Comparison of ENCODE assay signal across 8 cellular contexts in genomic region chr3:187319699-187320302, GRCh38. TPM values are rescaled to one million over a fixed set of nuclear protein-coding genes. Genes with fewer than 3 reads are reported as not detected.
DNase-seq lines count a peak whose midpoint lies in the region; ATAC-seq and TF ChIP-seq lines count a peak whose summit lies in the region.

No MANE protein-coding gene starts in this region.

- no peaks in the 10 kb centered on the region for H3K9me2 ChIP-seq in DOHH2 (replicated peaks; ENCODE audit: control insufficient read depth, low read length)

- no peaks in the 10 kb centered on the region for H3F3A ChIP-seq in DOHH2 (ENCODE audit: control insufficient read depth, insufficient read depth)

- H3K4me3 Mint-ChIP-seq in activated naive CD8-positive, alpha-beta T cell treated with anti-CD3 and anti-CD28 coated beads, Interleukin-2, amount 10 ng/mL, durations not matched to agents 7 days and 5 days, result no peak overlapping the region

- H3K4me1 ChIP-seq in DOHH2 (ENCODE audit: control insufficient read depth, low read length) (peaks cover 7% of the 10 kb centered on the region; the same call in 1 of the 2 replicates), SJSA1 (replicated peaks) (peaks cover 7% of the 10 kb centered on the region), heart right ventricle (peaks cover 0 to 15% (median 11%) of the 10 kb centered on the region in 9 donors)

- no peaks in the 10 kb centered on the region for H3K79me2 ChIP-seq in DOHH2 (ENCODE audit: control insufficient read depth, low read length)

- DNase-seq in HuH-7 (ENCODE audit: low spot score) (peak; percentile 71), SJSA1 (ENCODE audit: low read depth in 1 of 2, low spot score in 2 of 2) (peak; percentile 51 to 61), heart right ventricle (peak; percentile 48 to 75), renal cortical epithelial cell (ENCODE audit: low read depth) (peak; percentile 80)
- DNase-seq in activated naive CD8-positive, alpha-beta T cell treated with anti-CD3 and anti-CD28 coated beads, Interleukin-2, amount 10 ng/mL, durations not matched to agents 7 days and 5 days, result peak; percentile 59

- H3K4me2 ChIP-seq in DOHH2 (ENCODE audit: low read length), result no peak overlapping the region; the same call in 1 of the 2 replicates

- H3K27ac Mint-ChIP-seq in activated naive CD8-positive, alpha-beta T cell treated with anti-CD3 and anti-CD28 coated beads, Interleukin-2, amount 10 ng/mL, durations not matched to agents 7 days and 5 days, result no peak overlapping the region

- ATAC-seq in GM21360 (IDR thresholded peaks at IDR 0.05; ENCODE audit: unreplicated experiment) (peak; percentile 84), heart right ventricle (peak; percentile 84 to 96 (median 92)), HG03025 (IDR thresholded peaks at IDR 0.05; ENCODE audit: low FRiP score, unreplicated experiment) (no peak)
- peak; percentile 74 for ATAC-seq in activated naive CD8-positive, alpha-beta T cell treated with anti-CD3 and anti-CD28 coated beads, Interleukin-2, amount 10 ng/mL, durations not matched to agents 7 days and 5 days (ENCODE audit: low read depth)

- no peaks in the 10 kb centered on the region for H4K20me1 ChIP-seq in DOHH2 (ENCODE audit: control insufficient read depth, insufficient read depth, low read depth, low read length)

- 26 to 30% methylated on average over 7 of the region's 7 CpGs for WGBS in heart right ventricle, 2 donors

- peaks cover 10% of the 10 kb centered on the region for H3K4me1 Mint-ChIP-seq in activated naive CD8-positive, alpha-beta T cell treated with anti-CD3 and anti-CD28 coated beads, Interleukin-2, amount 10 ng/mL, durations not matched to agents 7 days and 5 days

- peak; percentile 82 for TF ChIP-seq CTCF in DOHH2 (IDR thresholded peaks at IDR 0.05; ENCODE audit: low read depth, low read length, poor library complexity, severe bottlenecking)
- peak; percentile 71 to 97 (median 89) for TF ChIP-seq CTCF in heart right ventricle (IDR thresholded peaks at IDR 0.05)

- H3K36me3 Mint-ChIP-seq in activated naive CD8-positive, alpha-beta T cell treated with anti-CD3 and anti-CD28 coated beads, Interleukin-2, amount 10 ng/mL, durations not matched to agents 7 days and 5 days, result no peaks in the 10 kb centered on the region

- H3K27me3 ChIP-seq in DOHH2 (ENCODE audit: control insufficient read depth, low read length) (peaks cover 19% of the 10 kb centered on the region), SJSA1 (replicated peaks) (no peaks in the 10 kb centered on the region), heart right ventricle (peaks cover 0 to 13% (median 0%) of the 10 kb centered on the region in 7 donors)

- H3K27ac ChIP-seq in DOHH2 (ENCODE audit: low read depth, low read length) (no peak overlapping the region), SJSA1 (no peak overlapping the region), heart right ventricle (peak overlapping the region in 5 of 10 donors; percentile 11 to 54 (median 23))

- H3K9me3 Mint-ChIP-seq in activated naive CD8-positive, alpha-beta T cell treated with anti-CD3 and anti-CD28 coated beads, Interleukin-2, amount 10 ng/mL, durations not matched to agents 7 days and 5 days, result no peaks in the 10 kb centered on the region

- H3K27me3 Mint-ChIP-seq in activated naive CD8-positive, alpha-beta T cell treated with anti-CD3 and anti-CD28 coated beads, Interleukin-2, amount 10 ng/mL, durations not matched to agents 7 days and 5 days, result peaks cover 32% of the 10 kb centered on the region

- no peak overlapping the region for H3K4me3 ChIP-seq in DOHH2 (ENCODE audit: low read length)
- H3K4me3 ChIP-seq in SJSA1, result no peak overlapping the region
- H3K4me3 ChIP-seq in heart right ventricle, result peak overlapping the region in 3 of 10 donors; percentile 25 to 51 (median 42)

- H3K9me3 ChIP-seq in DOHH2 (ENCODE audit: control insufficient read depth, insufficient read depth, low read length), result no peaks in the 10 kb centered on the region
- H3K9me3 ChIP-seq in SJSA1 (replicated peaks), result no peaks in the 10 kb centered on the region
- no peaks in the 10 kb centered on the region for H3K9me3 ChIP-seq in heart right ventricle

- intact Hi-C loops in heart right ventricle (cut with DNase I), result loop anchor here (1.0 to 10.0 kb wide), 15 partner anchors 95 to 1685 kb away; no protein-coding TSS in a partner anchor

- POLR2A ChIA-PET in activated naive CD8-positive, alpha-beta T cell treated with anti-CD3 and anti-CD28 coated beads, Interleukin-2, amount 10 ng/mL, durations not matched to agents 7 days and 5 days (lab: Charles Lee), result interaction anchor here (1.7 to 2.6 kb wide), 2 partner anchors 49 to 359 kb away, joined by 7 to 13 read pairs; partner anchors contain the start of gene RTP4

- H3K36me3 ChIP-seq in DOHH2 (ENCODE audit: control insufficient read depth, low read length) (no peaks in the 10 kb centered on the region), SJSA1 (no peaks in the 10 kb centered on the region), heart right ventricle (no peaks in the 10 kb centered on the region)

RNA-seq across cellular contexts. Expression of gene MASP1, which starts 28.3 kb away (rescaled TPM):
- total RNA-seq in SJSA1 (2014; rRNA removed; shearing (Covaris generic)), result 2.1 and 2.3 TPM in 2 replicates
- total RNA-seq in activated naive CD8-positive, alpha-beta T cell treated with anti-CD3 and anti-CD28 coated beads, Interleukin-2, amount 10 ng/mL, durations not matched to agents 7 days and 5 days, result not detected
- total RNA-seq in heart right ventricle (100 to 1,000 TPM in 9 of 10 donors, 10 to 100 TPM in 1; 91.8 to 274 (median 228) TPM), renal cortical epithelial cell (0.52 and 3.5 TPM in 2 replicates)
- polyA plus RNA-seq in heart right ventricle, result 100 to 1,000 TPM in 1 of 2 donors, 10 to 100 TPM in 1; 51.5 to 126 TPM

RNA-seq across cellular contexts. Expression of gene RTP4, which starts 48.4 kb away (rescaled TPM):
- 2.2 and 3.1 TPM in 2 replicates for total RNA-seq in SJSA1 (2014; rRNA removed; shearing (Covaris generic))
- total RNA-seq in activated naive CD8-positive, alpha-beta T cell treated with anti-CD3 and anti-CD28 coated beads, Interleukin-2, amount 10 ng/mL, durations not matched to agents 7 days and 5 days, result 10 to 100 TPM; 16.9 to 17.1 TPM
- 1 to 10 TPM in 7 of 10 donors, under 1 TPM in 3; 0.74 to 4.7 (median 1.6) TPM for total RNA-seq in heart right ventricle
- 1 to 10 TPM; 1.2 to 1.7 TPM for polyA plus RNA-seq in heart right ventricle
- total RNA-seq in renal cortical epithelial cell, result 1.1 and 6.9 TPM in 2 replicates

Comparison
In these comparisons a context has a peak if more than half of its experiments do, and no peak if none do; other contexts are left out.
1. RNA of gene MASP1, which starts 28.3 kb away (total RNA-seq): 91.8 to 274 TPM in heart right ventricle; 0.52 to 3.5 TPM in renal cortical epithelial cell, 2.1 to 2.3 TPM in SJSA1 and not detected in activated naive CD8-positive, alpha-beta T cell treated with anti-CD3 and anti-CD28 coated beads, Interleukin-2, amount 10 ng/mL, durations not matched to agents 7 days and 5 days; every median in the first group is over 10 times any median in the second.
2. Peak in every context shown above with its lines, with median percentiles within 50 percentile points of each other: DNase-seq.